Comparison of ENCODE assay signal across 9 cellular contexts in the genomic region with DNA sequence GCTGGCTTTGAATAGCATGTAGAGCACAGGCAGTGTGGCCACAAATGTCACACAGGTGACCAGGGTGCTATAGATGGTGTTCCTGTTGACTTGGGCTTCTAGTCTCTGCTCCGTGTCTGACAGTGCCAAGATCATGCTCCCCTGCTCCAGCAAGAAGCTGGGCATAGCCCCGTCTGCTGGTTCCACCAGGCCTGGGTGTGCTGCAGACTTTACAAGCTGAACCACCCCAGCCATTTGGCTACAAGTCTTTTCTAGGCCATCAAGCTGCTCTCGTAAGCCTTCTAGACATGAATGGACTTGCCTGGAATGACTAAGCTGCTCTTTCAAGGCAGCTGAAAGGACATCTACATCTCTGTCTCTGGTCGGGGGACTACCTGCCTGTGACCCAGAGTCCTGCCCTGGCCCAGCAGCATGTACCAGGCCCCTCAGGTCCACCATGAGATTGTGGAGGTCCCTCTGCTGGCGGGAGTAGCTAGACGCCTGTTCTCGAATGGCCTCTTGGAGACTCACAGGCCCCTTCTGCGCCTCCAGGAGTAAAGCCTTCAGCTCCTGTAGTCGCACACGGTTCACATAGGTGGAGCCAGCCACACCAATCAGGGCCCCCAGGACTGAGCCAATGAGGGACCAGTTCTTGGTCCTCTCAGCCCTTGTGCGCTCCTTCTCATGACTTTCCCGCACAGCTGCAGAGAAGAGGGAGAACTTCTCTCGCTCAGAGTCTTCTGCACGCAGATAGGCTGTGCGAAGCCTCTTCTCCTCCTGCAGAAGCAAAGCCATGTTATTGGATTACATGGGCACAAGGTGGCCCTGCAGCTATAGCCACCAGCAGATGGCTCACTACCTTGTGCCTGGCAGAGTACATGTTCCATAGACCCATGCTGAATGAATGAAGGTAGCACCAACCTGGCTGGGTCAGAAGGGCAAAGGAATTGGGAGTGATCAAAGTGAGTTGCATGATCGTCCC. TPM values are rescaled to one million over a fixed set of nuclear protein-coding genes. Genes with fewer than 3 reads are reported as not detected.
DNase-seq lines count a peak whose midpoint lies in the region; ATAC-seq and TF ChIP-seq lines count a peak whose summit lies in the region.
"Had no signal": no experiment of that assay in that cellular context is flagged by ENCODE, and none has a peak within 500 bp of the region (broad histone marks: within the 10 kb centered on the region; RNA-seq: fewer than 3 reads in every experiment).

No MANE protein-coding gene starts in this region.

- TF ChIP-seq CTCF in RWPE2 (IDR thresholded peaks at IDR 0.05; ENCODE audit: poor library complexity, severe bottlenecking): peak; percentile 35
- TF ChIP-seq CTCF in foreskin keratinocyte (conservative IDR thresholded peaks at IDR 0.05): peak; percentile 30
- no peak for TF ChIP-seq CTCF in stomach (IDR thresholded peaks at IDR 0.05)

- H3K36me3 ChIP-seq in GM23248 (ENCODE audit: low read depth) (no peaks in the 10 kb centered on the region), RWPE2 (ENCODE audit: low read depth) (peaks cover 32% of the 10 kb centered on the region), stomach (peaks cover 8 to 22% (median 18%) of the 10 kb centered on the region in 4 donors)

- H3K9me3 ChIP-seq in GM23248 (ENCODE audit: low read depth): no peaks in the 10 kb centered on the region
- no peaks in the 10 kb centered on the region for H3K9me3 ChIP-seq in RWPE2 (ENCODE audit: severe bottlenecking)
- H3K9me3 ChIP-seq in stomach: no peaks in the 10 kb centered on the region
- H3K9me3 ChIP-seq: heart left ventricle had no signal

- no peak for TF ChIP-seq EP300 in stomach (IDR thresholded peaks at IDR 0.05)

- no peaks in the 10 kb centered on the region for H3K79me2 ChIP-seq in GM23248 (ENCODE audit: insufficient read depth)

- WGBS in GM23248 (ENCODE audit: low coverage in 1 of 2, low lambda C conversion rate in 2 of 2, missing lambda C conversion rate in 2 of 2), 2 experiments: 71 to 73% methylated on average over 16 of the region's 16 CpGs
- 70 to 83% (median 81%) methylated on average over 9 to 16 of the region's 16 CpGs for WGBS in stomach, 5 donors

- in situ Hi-C loops in GM23248 (cut with MboI): loop anchor here (10.0 kb wide), 1 partner anchor 158 kb away; no protein-coding TSS in a partner anchor

- 0 out of 2 replicates have a peak, but pooled peaks cover 6% of the 10 kb centered on the region for H3F3A ChIP-seq in GM23248 (ENCODE audit: insufficient read depth)

- no peaks in the 10 kb centered on the region for H3K27me3 ChIP-seq in GM23248 (replicated peaks; ENCODE audit: insufficient read depth)
- H3K27me3 ChIP-seq in RWPE2 (ENCODE audit: insufficient read depth, poor library complexity, severe bottlenecking): no peaks in the 10 kb centered on the region
- H3K27me3 ChIP-seq in foreskin keratinocyte: no peaks in the 10 kb centered on the region
- peaks cover 0 to 5% (median 0%) of the 10 kb centered on the region in 3 donors for H3K27me3 ChIP-seq in stomach
- H3K27me3 ChIP-seq: heart left ventricle had no signal

- H3K9me2 ChIP-seq in GM23248 (ENCODE audit: insufficient read depth): no peaks in the 10 kb centered on the region

- H3K4me1 ChIP-seq in GM23248 (ENCODE audit: insufficient read depth): peaks cover 21% of the 10 kb centered on the region
- peaks cover 46% of the 10 kb centered on the region for H3K4me1 ChIP-seq in RWPE2 (ENCODE audit: insufficient read depth, poor library complexity, severe bottlenecking)
- H3K4me1 ChIP-seq in foreskin keratinocyte: peaks cover 36% of the 10 kb centered on the region
- H3K4me1 ChIP-seq in stomach: peaks cover 36 to 67% (median 39%) of the 10 kb centered on the region in 4 donors

- peak overlapping the region; percentile 41 for H3K4me2 ChIP-seq in GM23248 (ENCODE audit: unreplicated experiment)

- H2AFZ ChIP-seq in GM23248: no peak overlapping the region

- DNase-seq in GM23248: no peak
- DNase-seq in RWPE2 (ENCODE audit: low spot score): peak; percentile 71
- peak; percentile 80 to 91 for DNase-seq in foreskin keratinocyte
- no peak for DNase-seq in stomach
- DNase-seq: heart left ventricle; stimulated activated CD4-positive, alpha-beta T cell treated with anti-CD3 and anti-CD28 coated beads, Interleukin-12 subunit alpha, Interleukin-12 subunit beta, amount 100 ng/mL, for 4 hours had no signal

- H3K4me3 ChIP-seq in GM23248: 0 out of 2 replicates have a peak overlapping the region, but pooled peaks have one; percentile 13
- H3K4me3 ChIP-seq in RWPE2 (ENCODE audit: severe bottlenecking): no peak overlapping the region
- H3K4me3 ChIP-seq in stomach: no peak overlapping the region
- H3K4me3 ChIP-seq: heart left ventricle had no signal

- no peaks in the 10 kb centered on the region for H4K20me1 ChIP-seq in GM23248 (ENCODE audit: insufficient read depth)

- ATAC-seq in RWPE2 (ENCODE audit: low read depth) (peak; percentile 30), foreskin keratinocyte (peak; percentile 42), HG02798 (IDR thresholded peaks at IDR 0.05; ENCODE audit: poor library complexity, unreplicated experiment) (no peak), GM19023 (IDR thresholded peaks at IDR 0.05; ENCODE audit: unreplicated experiment) (no peak), GM21528 (IDR thresholded peaks at IDR 0.05; ENCODE audit: low FRiP score, unreplicated experiment) (no peak)
- ATAC-seq: heart left ventricle had no signal

- no peak for TF ChIP-seq POLR2A in stomach (IDR thresholded peaks at IDR 0.05)

- intact Hi-C loops in stomach (cut with DNase I; ENCODE audit: low total_unique reads): no loop called here

- H3K27ac ChIP-seq in GM23248 (no peak overlapping the region), RWPE2 (ENCODE audit: poor library complexity, severe bottlenecking) (peak overlapping the region; percentile 92), foreskin keratinocyte (peak overlapping the region; percentile 37), stomach (peak overlapping the region in 3 of 5 donors; percentile 59 to 96 (median 66))

- H3K9ac ChIP-seq in GM23248: no peak overlapping the region

RNA-seq across cellular contexts. Expression of gene PLXNB1, which starts 2.8 kb away (rescaled TPM):
- total RNA-seq in GM23248 (2014; rRNA removed; shearing (Covaris generic)): 5.5 and 8.0 TPM in 2 replicates
- 3.3 and 4.9 TPM in 2 replicates for polyA plus RNA-seq in GM23248 (2016; fragmentation: Nextera tagmentation; extraction: Ambion mirVana)
- total RNA-seq in foreskin keratinocyte: 67.8 and 73.4 TPM in 2 replicates
- 40.1 and 40.6 TPM in 2 replicates for polyA plus RNA-seq in foreskin keratinocyte
- total RNA-seq in stomach: 100 to 1,000 TPM in 4 of 5 donors, 10 to 100 TPM in 1; 86.7 to 874 (median 314) TPM
- 100 to 1,000 TPM in 1 of 3 donors, 10 to 100 TPM in 2; 13.9 to 157 (median 45.0) TPM for polyA plus RNA-seq in stomach

RNA-seq across cellular contexts. Expression of gene CCDC51, which starts 7.2 kb away (rescaled TPM):
- total RNA-seq in GM23248 (2014; rRNA removed; shearing (Covaris generic)): 10.1 and 10.6 TPM in 2 replicates
- polyA plus RNA-seq in GM23248 (2016; fragmentation: Nextera tagmentation; extraction: Ambion mirVana): 14.0 and 14.9 TPM in 2 replicates
- 30.3 and 31.1 TPM in 2 replicates for total RNA-seq in foreskin keratinocyte
- polyA plus RNA-seq in foreskin keratinocyte: 29.5 and 33.2 TPM in 2 replicates
- 10 to 100 TPM in 1 of 5 donors, 1 to 10 TPM in 4; 1.8 to 12.5 (median 7.1) TPM for total RNA-seq in stomach
- polyA plus RNA-seq in stomach: 10 to 100 TPM in 1 of 3 donors, 1 to 10 TPM in 2; 6.0 to 10.3 (median 9.5) TPM

RNA-seq across cellular contexts. Expression of gene TMA7, which starts 7.4 kb away (rescaled TPM):
- 150 and 244 TPM in 2 replicates for total RNA-seq in GM23248 (2014; rRNA removed; shearing (Covaris generic))
- polyA plus RNA-seq in GM23248 (2016; fragmentation: Nextera tagmentation; extraction: Ambion mirVana) (535 and 552 TPM in 2 replicates), foreskin keratinocyte (616 and 663 TPM in 2 replicates), stomach (100 to 1,000 TPM; 644 to 702 (median 660) TPM)
- total RNA-seq in foreskin keratinocyte (376 and 417 TPM in 2 replicates), stomach (100 to 1,000 TPM; 107 to 298 (median 230) TPM)

RNA-seq across cellular contexts. Expression of gene ATRIP, which starts 13.8 kb away (rescaled TPM):
- total RNA-seq in GM23248 (2014; rRNA removed; shearing (Covaris generic)): 8.4 and 9.5 TPM in 2 replicates
- polyA plus RNA-seq in GM23248 (2016; fragmentation: Nextera tagmentation; extraction: Ambion mirVana): 4.2 and 4.6 TPM in 2 replicates
- 11.6 and 14.4 TPM in 2 replicates for total RNA-seq in foreskin keratinocyte
- 9.2 and 11.4 TPM in 2 replicates for polyA plus RNA-seq in foreskin keratinocyte
- total RNA-seq in stomach: 10 to 100 TPM in 2 of 5 donors, 1 to 10 TPM in 3; 2.3 to 34.4 (median 5.5) TPM
- 1 to 10 TPM; 2.9 to 5.8 (median 3.2) TPM for polyA plus RNA-seq in stomach

Comparison
In these comparisons a context has a peak if more than half of its experiments do, and no peak if none do; other contexts are left out.
1. DNase-seq: peak in RWPE2 (single experiment) and foreskin keratinocyte (2 of 2); none in GM23248 (single experiment) and stomach (single experiment).
2. ATAC-seq: peak in RWPE2 (single experiment) and foreskin keratinocyte (single experiment); none in HG02798 (single experiment), GM19023 (single experiment) and GM21528 (single experiment).
3. CTCF ChIP-seq: peak in RWPE2 (single experiment) and foreskin keratinocyte (single experiment); none in stomach (0 of 7).